30 cellular contexts compared by ENCODE assay signal in the genomic region with DNA sequence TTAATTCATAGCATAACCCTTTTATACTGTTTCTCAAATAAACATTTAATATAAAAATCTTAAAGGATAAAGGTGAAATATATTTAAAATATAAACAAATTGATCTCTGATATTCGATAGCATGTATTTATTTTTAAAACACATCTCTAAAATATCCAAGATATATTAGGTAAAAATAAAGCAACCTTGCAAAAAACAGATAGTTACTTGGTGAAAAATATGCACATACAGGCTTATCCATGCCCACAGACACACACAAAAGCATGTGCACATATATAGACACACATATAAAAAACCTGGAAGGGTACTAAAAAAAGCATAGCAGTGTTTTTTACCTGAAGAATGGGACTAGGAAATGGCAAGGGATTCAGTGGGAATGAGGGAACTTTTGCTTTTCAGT.
"Had no signal": no experiment of that assay in that cellular context is flagged by ENCODE, and none has a peak within 500 bp of the region (broad histone marks: within the 10 kb centered on the region; RNA-seq: fewer than 3 reads in every experiment).

No MANE protein-coding gene starts in this region.

- H3K9me3 ChIP-seq: adrenal gland, ascending aorta, esophagus muscularis mucosa, gastroesophageal sphincter had no signal

- H3K27me3 ChIP-seq: adrenal gland, ascending aorta, brain microvascular endothelial cell, dorsolateral prefrontal cortex, esophagus muscularis mucosa, foreskin keratinocyte, gastroesophageal sphincter, heart right ventricle had no signal

- FAIRE-seq: bronchial epithelial cell had no signal

- DNase-seq: activated B cell treated with CpG ODN at 0.5 μM for 24 hours; activated CD4-positive, alpha-beta T cell treated with anti-CD3 and anti-CD28 coated beads for 48 hours; activated CD4-positive, alpha-beta T cell treated with anti-CD3 and anti-CD28 coated beads, Interleukin-2, amount 50 U/mL, for 1 hour; activated CD4-positive, alpha-beta T cell treated with anti-CD3 and anti-CD28 coated beads, Interleukin-2, amount 50 U/mL, for 48 hours; activated CD8-positive, alpha-beta memory T cell treated with anti-CD3 and anti-CD28 coated beads for 24 hours; activated CD8-positive, alpha-beta T cell treated with anti-CD3 and anti-CD28 coated beads for 36 hours; activated effector memory CD4-positive, alpha-beta T cell treated with Interleukin-2 at 50 U/mL for 16 hours; activated gamma-delta T cell treated with Interleukin-2 at 50 U/mL for 16 hours; activated naive CD4-positive, alpha-beta T cell treated with anti-CD3 and anti-CD28 coated beads, Interleukin-2, amount 50 U/mL, for 16 hours; activated naive CD4-positive, alpha-beta T cell treated with Interleukin-2 at 50 U/mL for 16 hours; activated naive CD8-positive, alpha-beta T cell treated with anti-CD3 and anti-CD28 coated beads, Interleukin-2, amount 50 U/mL, for 24 hours; activated T-cell treated with anti-CD3 and anti-CD28 coated beads, Interleukin-2, amount 50 U/mL, for 4 hours; adrenal gland; brain microvascular endothelial cell; dorsolateral prefrontal cortex; effector memory CD4-positive, alpha-beta T cell; erythroblast; foreskin keratinocyte; heart right ventricle; T-helper 1 cell; T-helper 17 cell; T1000; WERI-Rb-1 had no signal

- ATAC-seq: activated CD4-positive, CD25-positive, alpha-beta regulatory T cell treated with anti-CD3 and anti-CD28 coated beads, Interleukin-2, amount 50 U/mL, for 24 hours; activated CD8-positive, alpha-beta T cell treated with anti-CD3 and anti-CD28 coated beads for 36 hours; activated naive CD8-positive, alpha-beta T cell treated with anti-CD3 and anti-CD28 coated beads, Interleukin-2, amount 50 U/mL, for 24 hours; activated T-cell treated with anti-CD3 and anti-CD28 coated beads, Interleukin-2, amount 50 U/mL, for 4 hours; activated T-helper 17 cell treated with anti-CD3 and anti-CD28 coated beads, Interleukin-2, amount 50 U/mL, for 72 hours; foreskin keratinocyte; gastroesophageal sphincter; heart right ventricle; T-helper 17 cell had no signal

- H3K4me3 ChIP-seq: adrenal gland, ascending aorta, coronary artery, dorsolateral prefrontal cortex, esophagus muscularis mucosa, gastroesophageal sphincter, heart right ventricle had no signal

- H3K4me1 ChIP-seq: adrenal gland, ascending aorta, esophagus muscularis mucosa, foreskin keratinocyte, gastroesophageal sphincter had no signal

- H3K36me3 ChIP-seq: adrenal gland, brain microvascular endothelial cell had no signal

- H3K27ac ChIP-seq: adrenal gland, ascending aorta, brain microvascular endothelial cell, coronary artery, dorsolateral prefrontal cortex, esophagus muscularis mucosa, foreskin keratinocyte, gastroesophageal sphincter, heart right ventricle, WERI-Rb-1 had no signal
